9 cellular contexts compared by ENCODE assay signal in genomic region chr16:69823831-69824563, GRCh38.
A peak's percentile ranks its signal among the peaks of the same experiment; 100 is the strongest.
DNase-seq lines count a peak whose midpoint lies in the region; ATAC-seq and TF ChIP-seq lines count a peak whose summit lies in the region.
"Had no signal": no experiment of that assay in that cellular context is flagged by ENCODE, and none has a peak within 500 bp of the region (broad histone marks: within the 10 kb centered on the region; RNA-seq: fewer than 3 reads in every experiment).

No MANE protein-coding gene starts in this region.

- no peaks in the 10 kb centered on the region for H3K9me3 Mint-ChIP-seq in activated naive CD8-positive, alpha-beta T cell treated with anti-CD3 and anti-CD28 coated beads for 36 hours

- intact Hi-C loops in mucosa of descending colon (cut with DNase I, micrococcal nuclease): no loop called here

- TF ChIP-seq CTCF in mucosa of descending colon (IDR thresholded peaks at IDR 0.05): no peak

- H3K4me3 ChIP-seq in mucosa of descending colon: no peak overlapping the region

- H3K36me3 ChIP-seq in mucosa of descending colon (ENCODE audit: low read depth): no peaks in the 10 kb centered on the region

- no peaks in the 10 kb centered on the region for H3K27me3 Mint-ChIP-seq in activated naive CD8-positive, alpha-beta T cell treated with anti-CD3 and anti-CD28 coated beads for 36 hours

- no peaks in the 10 kb centered on the region for H3K4me1 Mint-ChIP-seq in activated naive CD8-positive, alpha-beta T cell treated with anti-CD3 and anti-CD28 coated beads for 36 hours

- no peaks in the 10 kb centered on the region for H3K9me3 ChIP-seq in mucosa of descending colon

- ATAC-seq in GM18499 (IDR thresholded peaks at IDR 0.05; ENCODE audit: insufficient read depth, unreplicated experiment) (peak; percentile 56), GM21737 (IDR thresholded peaks at IDR 0.05; ENCODE audit: unreplicated experiment) (peak; percentile 80), mucosa of descending colon (peak; percentile 57)

- no peak overlapping the region for H3K4me3 Mint-ChIP-seq in activated naive CD8-positive, alpha-beta T cell treated with anti-CD3 and anti-CD28 coated beads for 36 hours

- no peak for DNase-seq in activated naive CD8-positive, alpha-beta T cell treated with anti-CD3 and anti-CD28 coated beads for 36 hours
- no peak for DNase-seq in mucosa of descending colon
- DNase-seq in stimulated activated CD4-positive, alpha-beta T cell treated with anti-CD3 and anti-CD28 coated beads, Interleukin-1b, Interleukin-23, amount 100 ng/mL, for 48 hours: no peak
- no peak for DNase-seq in H4 (ENCODE audit: low spot score)
- DNase-seq in NCI-H345 (lab: John Stamatoyannopoulos, UW): no peak
- DNase-seq in DMS 273 treated with DMSO at 0.1 percent for 48 hours (lab: John Stamatoyannopoulos, UW): no peak
- DNase-seq: stimulated activated CD4-positive, alpha-beta T cell treated with anti-CD3 and anti-CD28 coated beads, Interleukin-4, amount 100 ng/mL, for 1 hour had no signal

- no peaks in the 10 kb centered on the region for H3K4me1 ChIP-seq in mucosa of descending colon (ENCODE audit: low read depth)

- peak overlapping the region; percentile 42 for H3K27ac Mint-ChIP-seq in activated naive CD8-positive, alpha-beta T cell treated with anti-CD3 and anti-CD28 coated beads for 36 hours

- H3K36me3 Mint-ChIP-seq in activated naive CD8-positive, alpha-beta T cell treated with anti-CD3 and anti-CD28 coated beads for 36 hours: peaks cover 5% of the 10 kb centered on the region
